Comparison of ENCODE assay signal across 26 cellular contexts in genomic region chr18:9944805-9945204, GRCh38. TPM values are rescaled to one million over a fixed set of nuclear protein-coding genes. Genes with fewer than 3 reads are reported as not detected.
"Had no signal": no experiment of that assay in that cellular context is flagged by ENCODE, and none has a peak within 500 bp of the region (broad histone marks: within the 10 kb centered on the region; RNA-seq: fewer than 3 reads in every experiment).

No MANE protein-coding gene starts in this region.

- H3K27me3 ChIP-seq: adrenal gland, breast epithelium, heart left ventricle, spleen had no signal

- H3K27me3 Mint-ChIP-seq: stimulated activated memory B cell treated with anti-CD40 and anti-IgM and Interleukin-4, amounts not matched to agents 10 μg/mL and 1 μg/mL and 100 μg/mL, for 72 hours had no signal

- H3K4me3 ChIP-seq: adrenal gland, breast epithelium, coronary artery, heart left ventricle, left ventricle myocardium inferior, spleen, thoracic aorta had no signal

- H3K4me1 Mint-ChIP-seq: nephron; stimulated activated memory B cell treated with anti-CD40 and anti-IgM and Interleukin-4, amounts not matched to agents 10 μg/mL and 1 μg/mL and 100 μg/mL, for 72 hours had no signal

- H3K9me3 ChIP-seq: adrenal gland, breast epithelium, heart left ventricle, left ventricle myocardium inferior, spleen, thoracic aorta had no signal

- H3K27ac Mint-ChIP-seq: activated naive CD4-positive, alpha-beta T cell treated with anti-CD3 and anti-CD28 coated beads, Interleukin-2, amount 50 U/mL, for 72 hours; activated T-helper 1 cell treated with anti-CD3 and anti-CD28 coated beads, Interleukin-12 subunit alpha, Interleukin-12 subunit beta, Interleukin-2, Interleukin-4 antibody, amounts not matched to agents 30 ng/mL and 10 ng/mL and 1 ng/mL, durations not matched to agents 14 hours and 24 hours and 36 hours; nephron; stimulated activated memory B cell treated with anti-CD40 and anti-IgM and Interleukin-4, amounts not matched to agents 10 μg/mL and 1 μg/mL and 100 μg/mL, for 72 hours had no signal

- H3K27ac ChIP-seq: breast epithelium, coronary artery, heart left ventricle, left ventricle myocardium inferior, spleen, thoracic aorta had no signal

- FAIRE-seq: astrocyte, endometrium, frontal cortex, TTC549 had no signal

- DNase-seq: activated CD4-positive, alpha-beta T cell treated with anti-CD3 and anti-CD28 coated beads, Interleukin-2, amount 50 U/mL, for 4 hours; activated gamma-delta T cell treated with Interleukin-2 at 50 U/mL for 16 hours; adrenal gland; erythroblast; heart left ventricle; left ventricle myocardium inferior; mammary epithelial cell; midbrain; nucleus accumbens; spleen; stimulated activated CD4-positive, alpha-beta T cell treated with anti-CD3 and anti-CD28 coated beads, Interleukin-4, amount 100 ng/mL, for 4 hours had no signal

- H3K4me1 ChIP-seq: breast epithelium had no signal

- H3K4me3 Mint-ChIP-seq: activated T-helper 1 cell treated with anti-CD3 and anti-CD28 coated beads, Interleukin-12 subunit alpha, Interleukin-12 subunit beta, Interleukin-2, Interleukin-4 antibody, amounts not matched to agents 30 ng/mL and 10 ng/mL and 1 ng/mL, durations not matched to agents 14 hours and 24 hours and 36 hours; nephron; stimulated activated memory B cell treated with anti-CD40 and anti-IgM and Interleukin-4, amounts not matched to agents 10 μg/mL and 1 μg/mL and 100 μg/mL, for 72 hours had no signal

- ATAC-seq: activated naive CD4-positive, alpha-beta T cell treated with anti-CD3 and anti-CD28 coated beads, Interleukin-2, amount 50 U/mL, for 72 hours; heart left ventricle; stimulated activated memory B cell treated with anti-CD40 and anti-IgM and Interleukin-4, amounts not matched to agents 10 μg/mL and 1 μg/mL and 100 μg/mL, for 72 hours had no signal

RNA-seq across cellular contexts. Expression of gene TXNDC2, which starts 59.0 kb away (rescaled TPM):
- total RNA-seq: activated CD8-positive, alpha-beta memory T cell treated with anti-CD3 and anti-CD28 coated beads for 36 hours; activated naive CD4-positive, alpha-beta T cell treated with anti-CD3 and anti-CD28 coated beads, Interleukin-2, amount 50 U/mL, for 72 hours; frontal cortex; heart left ventricle; kidney epithelial cell; left ventricle myocardium inferior; mammary epithelial cell; renal cortical epithelial cell; urinary bladder had no signal
